Comparison of ENCODE assay signal across 8 cellular contexts in the genomic region with DNA sequence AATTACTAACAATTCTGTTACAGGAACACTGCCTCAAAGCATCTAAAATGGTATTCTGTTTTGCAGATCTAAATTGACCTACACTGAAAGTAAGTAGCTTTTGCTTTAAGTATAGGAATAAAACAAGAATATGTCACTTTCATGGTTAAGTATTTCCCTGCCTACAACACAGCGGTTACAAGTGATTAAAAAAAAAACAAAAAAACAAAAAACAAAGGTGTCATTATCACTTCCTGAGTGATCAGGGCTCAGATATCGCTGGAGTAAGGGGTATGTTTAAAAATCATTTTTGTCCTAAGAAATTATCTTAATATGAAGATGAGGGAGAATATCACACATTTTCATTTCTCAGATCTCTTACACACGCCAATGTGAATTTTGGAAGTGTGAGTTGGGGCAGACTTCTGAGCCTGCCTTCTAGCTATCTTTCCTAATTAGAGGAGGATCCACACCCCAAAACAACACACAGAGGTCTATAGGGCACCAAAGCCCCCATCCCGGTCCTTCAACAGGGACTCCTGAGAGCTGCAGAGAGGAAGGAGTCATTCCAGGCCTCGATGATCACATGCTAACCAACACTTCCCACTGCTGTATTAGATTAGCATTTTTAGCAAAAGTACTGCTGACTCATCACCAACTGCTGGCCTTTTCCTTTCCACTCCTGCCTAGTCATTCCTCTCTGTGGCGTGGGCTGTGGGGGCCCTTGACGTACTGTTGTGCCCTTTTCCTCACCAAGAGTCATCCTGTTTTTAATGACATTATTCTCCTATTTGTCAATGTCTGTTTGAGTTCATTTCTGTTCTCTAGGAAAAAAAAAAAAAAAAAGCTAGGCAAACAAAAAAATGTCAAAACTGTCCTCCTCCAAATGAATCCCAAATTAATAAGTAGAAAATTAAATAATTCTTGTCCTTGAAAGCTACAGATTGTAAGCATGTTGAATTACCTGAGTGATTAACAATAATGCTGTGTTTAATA. TPM values are rescaled to one million over a fixed set of nuclear protein-coding genes. Genes with fewer than 3 reads are reported as not detected.
DNase-seq lines count a peak whose midpoint lies in the region; ATAC-seq and TF ChIP-seq lines count a peak whose summit lies in the region.

No MANE protein-coding gene starts in this region.

- peaks cover 0 to 7% (median 3%) of the 10 kb centered on the region in 11 experiments; a peak in 7 of 22 replicates for H3K27me3 ChIP-seq in BLaER1 treated with 17β-estradiol and CSF1 and Interleukin-3, amounts not matched to agents 10 nM and 100 nM
- H3K27me3 ChIP-seq in foreskin keratinocyte: no peaks in the 10 kb centered on the region

- peak overlapping the region in 10 of 11 experiments; percentile 4 to 78 (median 60); a peak in 17 of 22 replicates for H3K4me2 ChIP-seq in BLaER1 treated with 17β-estradiol and CSF1 and Interleukin-3, amounts not matched to agents 10 nM and 100 nM

- H3K9ac ChIP-seq in BLaER1 treated with 17β-estradiol and CSF1 and Interleukin-3, amounts not matched to agents 10 nM and 100 nM: peak overlapping the region in 3 of 11 experiments; percentile 29 to 54 (median 48); a peak in 3 of 22 replicates

- peaks cover 17 to 40% (median 31%) of the 10 kb centered on the region in 11 experiments; a peak in 21 of 22 replicates for H3K9me3 ChIP-seq in BLaER1 treated with 17β-estradiol and CSF1 and Interleukin-3, amounts not matched to agents 10 nM and 100 nM (replicated peaks in 1 of 11)

- no peaks in the 10 kb centered on the region for H4K20me1 ChIP-seq in BLaER1 treated with 17β-estradiol and CSF1 and Interleukin-3, amounts not matched to agents 10 nM and 100 nM

- H3K4me3 ChIP-seq in BLaER1 treated with 17β-estradiol and CSF1 and Interleukin-3, amounts not matched to agents 10 nM and 100 nM: no peak overlapping the region

- no peak for TF ChIP-seq CTCF in GM20000 (IDR thresholded peaks at IDR 0.05; ENCODE audit: extremely low read depth, missing control alignments)
- TF ChIP-seq CTCF in foreskin keratinocyte (conservative IDR thresholded peaks at IDR 0.05): peak; percentile 20

- no peaks in the 10 kb centered on the region; a peak in 1 of 22 replicates for H3K36me3 ChIP-seq in BLaER1 treated with 17β-estradiol and CSF1 and Interleukin-3, amounts not matched to agents 10 nM and 100 nM

- ATAC-seq in foreskin keratinocyte (peak; percentile 97), HG03097 (IDR thresholded peaks at IDR 0.05; ENCODE audit: low FRiP score, unreplicated experiment) (no peak)

- peak overlapping the region in 6 of 11 experiments; percentile 38 to 82 (median 66); a peak in 11 of 22 replicates for H3K27ac ChIP-seq in BLaER1 treated with 17β-estradiol and CSF1 and Interleukin-3, amounts not matched to agents 10 nM and 100 nM
- H3K27ac ChIP-seq in foreskin keratinocyte: peak overlapping the region; percentile 69

- DNase-seq in GM20000 (ENCODE audit: low spot score) (peak; percentile 28), HT1080 (ENCODE audit: low read depth) (peak; percentile 95), activated T-cell treated with anti-CD3 and anti-CD28 coated beads for 48 hours (ENCODE audit: low read depth) (peak; percentile 70), foreskin keratinocyte (peak; percentile 53 to 76), posterior cingulate gyrus (peak in 7 of 10 donors; percentile 34 to 87 (median 57)), mesenteric fat pad (ENCODE audit: low spot score) (no peak)

- intact Hi-C loops in posterior cingulate gyrus (cut with DNase I): no loop called here

- peaks cover 0 to 32% (median 10%) of the 10 kb centered on the region in 10 experiments; a peak in 17 of 20 replicates for H3K4me1 ChIP-seq in BLaER1 treated with 17β-estradiol and CSF1 and Interleukin-3, amounts not matched to agents 10 nM and 100 nM
- H3K4me1 ChIP-seq in foreskin keratinocyte: peaks cover 12% of the 10 kb centered on the region

RNA-seq across cellular contexts. Expression of gene PRTFDC1, which starts 31.2 kb away (rescaled TPM):
- total RNA-seq in HT1080 (2014; rRNA removed; shearing (Covaris generic)): 0.30 TPM in 1 of 2 replicates, not detected in the other
- 0.17 and 0.35 TPM in 2 replicates for polyA plus RNA-seq in HT1080 (2015; cell fraction: cytosol; rRNA removed)
- not detected in 2 replicates for polyA plus RNA-seq in HT1080 (2015; cell fraction: nucleus; rRNA removed)
- 8.5 and 8.7 TPM in 2 replicates for total RNA-seq in foreskin keratinocyte
- polyA plus RNA-seq in foreskin keratinocyte: 6.4 and 7.0 TPM in 2 replicates
- total RNA-seq in mesenteric fat pad: 2.7 TPM
